Comparison of ENCODE assay signal across 8 cellular contexts in the genomic region with DNA sequence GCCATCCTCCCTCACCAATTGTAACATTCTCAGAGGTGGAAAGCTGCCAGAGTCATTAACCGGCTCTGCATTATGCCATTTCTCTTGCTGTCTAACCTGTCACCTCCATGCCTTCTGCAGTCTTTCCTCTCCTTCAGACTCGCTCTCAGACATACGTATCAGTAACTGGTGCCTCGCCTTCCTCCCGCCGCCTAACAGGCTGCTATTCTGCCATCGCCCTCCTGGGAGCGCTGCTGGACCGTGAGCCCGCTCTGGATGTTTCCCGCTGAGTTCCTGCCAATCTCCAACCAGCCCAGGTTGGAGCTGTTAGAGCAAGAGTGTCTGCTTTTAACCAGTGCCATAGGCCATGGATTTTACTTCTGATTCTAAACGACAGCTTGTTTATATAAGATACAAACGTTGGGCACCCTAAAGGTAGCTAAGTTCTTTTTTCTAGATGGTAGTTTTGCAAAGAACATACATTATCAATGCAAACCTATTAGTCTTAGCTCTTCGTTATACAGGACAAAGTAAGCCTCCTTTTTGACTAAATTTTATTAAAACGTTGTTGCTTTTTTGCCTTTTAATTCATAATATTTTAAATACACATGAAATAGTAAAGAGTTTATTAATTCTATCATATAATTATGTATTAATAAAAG. TPM values are rescaled to one million over a fixed set of nuclear protein-coding genes. Genes with fewer than 3 reads are reported as not detected.
DNase-seq lines count a peak whose midpoint lies in the region; ATAC-seq and TF ChIP-seq lines count a peak whose summit lies in the region.

No MANE protein-coding gene starts in this region.

- H3K27ac ChIP-seq in A673 (ENCODE audit: low read depth, low read length, poor library complexity, severe bottlenecking) = no peak overlapping the region
- H3K27ac ChIP-seq in coronary artery = no peak overlapping the region
- H3K27ac ChIP-seq in right lobe of liver = no peak overlapping the region

- no TSS peak for BruUV-seq in A673 (replicated peaks; lab: Mats Ljungman, UMichigan)

- no peaks in the 10 kb centered on the region for H3K9me3 Mint-ChIP-seq in activated CD4-positive, alpha-beta T cell treated with anti-CD3 and anti-CD28 coated beads, Interleukin-2, amount 10 ng/mL, durations not matched to agents 24 days and 14 days

- H3K36me3 ChIP-seq in A673 (ENCODE audit: insufficient read depth, low read length, poor library complexity, severe bottlenecking) = no peaks in the 10 kb centered on the region
- H3K36me3 ChIP-seq in right lobe of liver = no peaks in the 10 kb centered on the region

- H3K27ac Mint-ChIP-seq in activated CD4-positive, alpha-beta T cell treated with anti-CD3 and anti-CD28 coated beads, Interleukin-2, amount 10 ng/mL, durations not matched to agents 24 days and 14 days = no peak overlapping the region

- intact Hi-C loops in A673 (cut with micrococcal nuclease; ENCODE audit: unreplicated experiment) (loop anchor here (2.0 kb wide), 1 partner anchor 91 kb away; no protein-coding TSS in a partner anchor), right lobe of liver (cut with DNase I) (no loop called here)
- intact Hi-C loops in activated CD4-positive, alpha-beta T cell treated with anti-CD3 and anti-CD28 coated beads, Interleukin-2, amount 10 ng/mL, durations not matched to agents 24 days and 14 days (cut with micrococcal nuclease) = loop anchor here (1.0 to 5.0 kb wide), 4 partner anchors 59 to 307 kb away; a partner anchor contains a TSS

- H3K9me3 ChIP-seq in A673 (ENCODE audit: low read depth, low read length, poor library complexity, severe bottlenecking) (no peaks in the 10 kb centered on the region), right lobe of liver (no peaks in the 10 kb centered on the region)

- peaks cover 19% of the 10 kb centered on the region for H3K27me3 Mint-ChIP-seq in activated CD4-positive, alpha-beta T cell treated with anti-CD3 and anti-CD28 coated beads, Interleukin-2, amount 10 ng/mL, durations not matched to agents 24 days and 14 days

- peak; percentile 74 for DNase-seq in A673 (ENCODE audit: low spot score)
- peak; percentile 48 for DNase-seq in NCI-H2227 treated with DMSO at 0.1 percent for 48 hours (lab: John Stamatoyannopoulos, UW)
- peak; percentile 93 for DNase-seq in activated CD4-positive, alpha-beta T cell treated with anti-CD3 and anti-CD28 coated beads, Interleukin-2, amount 10 ng/mL, durations not matched to agents 24 days and 14 days
- DNase-seq in coronary artery (ENCODE audit: low spot score) = no peak
- peak; percentile 60 to 73 (median 67) for DNase-seq in right lobe of liver
- DNase-seq in stimulated activated CD4-positive, alpha-beta T cell treated with anti-CD3 and anti-CD28 coated beads, TNF-alpha, amount 100 ng/mL, for 4 hours (ENCODE audit: low read depth in 3 of 3) = peak; percentile 12 to 36 (median 15)

- peak; percentile 99 for TF ChIP-seq CTCF in A673 (conservative IDR thresholded peaks at IDR 0.05; ENCODE audit: low read depth, low read length)
- TF ChIP-seq CTCF in coronary artery (IDR thresholded peaks at IDR 0.05) = peak; percentile 97
- peak; percentile 81 to 93 (median 82) for TF ChIP-seq CTCF in right lobe of liver (IDR thresholded peaks at IDR 0.05)

- ATAC-seq in GM18517 (IDR thresholded peaks at IDR 0.05; ENCODE audit: unreplicated experiment) (peak; percentile 96), HG02973 (IDR thresholded peaks at IDR 0.05; ENCODE audit: unreplicated experiment) (peak; percentile 92), right lobe of liver (peak; percentile 97 to 99 (median 99))

- no peaks in the 10 kb centered on the region for H3K36me3 Mint-ChIP-seq in activated CD4-positive, alpha-beta T cell treated with anti-CD3 and anti-CD28 coated beads, Interleukin-2, amount 10 ng/mL, durations not matched to agents 24 days and 14 days (ENCODE audit: low read depth)

- H3K4me3 Mint-ChIP-seq in activated CD4-positive, alpha-beta T cell treated with anti-CD3 and anti-CD28 coated beads, Interleukin-2, amount 10 ng/mL, durations not matched to agents 24 days and 14 days = peak overlapping the region; percentile 14

- CTCF ChIA-PET in A673 (lab: Charles Lee) = interaction anchor here (0.7 to 0.9 kb wide), 2 partner anchors 89 to 131 kb away, joined by 3 to 4 read pairs; no protein-coding TSS in a partner anchor

- H3K27me3 ChIP-seq in A673 (replicated peaks; ENCODE audit: insufficient read depth, low read depth, low read length, poor library complexity) = peaks cover 16% of the 10 kb centered on the region
- no peaks in the 10 kb centered on the region for H3K27me3 ChIP-seq in right lobe of liver

- POLR2A ChIA-PET in A673 (lab: Charles Lee; ENCODE audit: low non-redundant PET) = no interaction called here

- peaks cover 10% of the 10 kb centered on the region for H3K4me1 Mint-ChIP-seq in activated CD4-positive, alpha-beta T cell treated with anti-CD3 and anti-CD28 coated beads, Interleukin-2, amount 10 ng/mL, durations not matched to agents 24 days and 14 days

- H3K4me3 ChIP-seq in A673 (ENCODE audit: low read depth, low read length, poor library complexity, severe bottlenecking) (no peak overlapping the region), coronary artery (peak overlapping the region; percentile 48), right lobe of liver (no peak overlapping the region)

- 11% methylated on average over 10 of the region's 15 CpGs for WGBS in right lobe of liver (ENCODE audit: insufficient coverage, low coverage, low lambda C conversion rate, missing lambda C conversion rate)

- H3K4me1 ChIP-seq in A673 (ENCODE audit: insufficient read depth, low read length, poor library complexity, severe bottlenecking) = no peaks in the 10 kb centered on the region
- no peaks in the 10 kb centered on the region for H3K4me1 ChIP-seq in right lobe of liver

- no peak for TF ChIP-seq POLR2A in right lobe of liver (IDR thresholded peaks at IDR 0.05)

RNA-seq across cellular contexts. Expression of a gene that starts 59.5 kb away (rescaled TPM):
- 21.9 and 24.0 TPM in 2 replicates for total RNA-seq in A673 (2021)
- 15.5 and 17.0 TPM in 2 replicates for total RNA-seq in activated CD4-positive, alpha-beta T cell treated with anti-CD3 and anti-CD28 coated beads, Interleukin-2, amount 10 ng/mL, durations not matched to agents 24 days and 14 days
- total RNA-seq in right lobe of liver = 1 to 10 TPM in 1 of 6 experiments, under 1 TPM in 3, not detected in 2; 0.13 to 2.3 (median 0.63) TPM

Comparison
In these comparisons a context has a peak if more than half of its experiments do, and no peak if none do; other contexts are left out.
1. intact Hi-C loops: an anchor here in A673 (2.0 kb wide) and activated CD4-positive, alpha-beta T cell treated with anti-CD3 and anti-CD28 coated beads, Interleukin-2, amount 10 ng/mL, durations not matched to agents 24 days and 14 days (1.0 to 5.0 kb wide); none called in right lobe of liver.